ENCODE assay signal across 22 cellular contexts in genomic region chr11:115237578-115237977, GRCh38.
"Had no signal": no experiment of that assay in that cellular context is flagged by ENCODE, and none has a peak within 500 bp of the region (broad histone marks: within the 10 kb centered on the region; RNA-seq: fewer than 3 reads in every experiment).

No MANE protein-coding gene starts in this region.

- H3K27me3 ChIP-seq: Peyer's patch, SJCRH30 had no signal

- H3K4me2 ChIP-seq: KMS-11, PC-9 had no signal

- DNase-seq: Kasumi-1; MM.1S; NCI-H1092 treated with DMSO at 0.1 percent for 48 hours; NCI-H1436; NCI-H187; NCI-H2029 treated with DMSO at 0.1 percent for 48 hours; NCI-H2171 treated with DMSO at 0.1 percent for 48 hours; NCI-H510A; NCI-H524 treated with DMSO at 0.1 percent for 48 hours; NCI-H69; NCI-H774; NK-92 treated with Interleukin-12 subunit alpha and Interleukin-12 subunit beta, amount 100 ng/mL, for 24 hours; OCI-M1; PC-9; Peyer's patch; SHP77 treated with DMSO at 0.1 percent for 48 hours; SJCRH30 had no signal

- H3K9me3 ChIP-seq: Peyer's patch, SJCRH30 had no signal

- H3K27ac ChIP-seq: HL-60, KMS-11, PC-9, Peyer's patch, SJCRH30 had no signal

- H2AFZ ChIP-seq: PC-9 had no signal

- H3K4me3 ChIP-seq: PC-9, Peyer's patch, SJCRH30 had no signal

- H3K9ac ChIP-seq: KMS-11 had no signal

- FAIRE-seq: HTR-8/SVneo had no signal

- H3K4me1 ChIP-seq: Peyer's patch, SJCRH30 had no signal

- ATAC-seq: Right ventricle myocardium inferior, SK-N-SH treated with all-trans-retinoic acid at 6 μM for 48 hours had no signal

- H3K36me3 ChIP-seq: Peyer's patch, SJCRH30 had no signal
